ENCODE assay signal across 4 cellular contexts in the genomic region with DNA sequence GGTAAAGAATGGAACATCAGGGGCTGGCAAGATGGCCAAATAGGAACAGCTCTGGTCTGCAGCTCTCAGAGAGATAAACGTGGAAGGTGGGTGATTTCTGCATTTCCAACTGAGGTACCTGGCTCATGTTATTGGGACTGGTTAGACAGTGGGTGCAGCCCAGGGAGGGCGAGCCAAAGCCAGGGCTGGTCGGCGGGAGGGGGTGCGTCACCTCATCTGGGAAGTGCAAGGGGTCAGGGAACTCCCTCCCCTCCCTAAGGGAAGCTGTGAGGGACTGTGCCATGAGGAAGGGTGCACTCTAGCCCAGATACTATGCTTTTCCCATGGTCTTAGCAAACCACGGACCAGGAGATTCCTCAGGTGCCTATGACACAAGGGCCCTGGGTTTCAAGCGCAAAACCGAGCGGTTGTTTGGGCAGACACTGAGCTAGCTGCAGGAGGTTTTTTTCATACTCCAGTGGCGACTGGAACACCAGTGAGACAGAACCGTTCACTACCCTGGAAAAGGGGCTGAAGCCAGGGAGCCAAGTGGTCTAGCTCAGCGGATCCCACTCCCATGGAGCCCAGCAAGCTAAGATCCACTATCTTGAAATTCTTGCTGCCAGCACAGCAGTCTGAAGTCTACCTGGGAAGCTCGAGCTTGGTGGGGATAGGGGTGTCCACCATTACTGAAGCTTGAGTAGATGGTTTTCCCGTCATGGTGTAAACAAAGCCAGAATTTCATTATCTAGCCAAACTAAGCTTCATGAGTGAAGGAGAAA.
"Had no signal": no experiment of that assay in that cellular context is flagged by ENCODE, and none has a peak within 500 bp of the region (broad histone marks: within the 10 kb centered on the region; RNA-seq: fewer than 3 reads in every experiment).

No MANE protein-coding gene starts in this region.

- H2AFZ ChIP-seq: GM23338 had no signal

- H3K27ac Mint-ChIP-seq: GM23338, H9 had no signal

- H3K4me2 ChIP-seq: GM23338 had no signal

- DNase-seq: H9, HCEC 1CT, IMR-90 had no signal

- H3K4me1 Mint-ChIP-seq: GM23338, H9 had no signal

- H3K4me3 Mint-ChIP-seq: GM23338, H9 had no signal

- ATAC-seq: GM23338 had no signal

- H3K4me3 ChIP-seq: GM23338 had no signal
